27 cellular contexts compared by ENCODE assay signal in genomic region chrY:12928048-12928447, GRCh38. TPM values are rescaled to one million over a fixed set of nuclear protein-coding genes. Genes with fewer than 3 reads are reported as not detected.
DNase-seq lines count a peak whose midpoint lies in the region; ATAC-seq and TF ChIP-seq lines count a peak whose summit lies in the region.
"Had no signal": no experiment of that assay in that cellular context is flagged by ENCODE, and none has a peak within 500 bp of the region (broad histone marks: within the 10 kb centered on the region; RNA-seq: fewer than 3 reads in every experiment).

No MANE protein-coding gene starts in this region.

- POLR2A ChIA-PET in CD8-positive, alpha-beta memory T cell (lab: Charles Lee) = no interaction called here

- H3K27me3 Mint-ChIP-seq in GM23338 (ENCODE audit: insufficient read depth, low read depth, poor library complexity) = no peaks in the 10 kb centered on the region
- no peaks in the 10 kb centered on the region for H3K27me3 Mint-ChIP-seq in CD8-positive, alpha-beta memory T cell
- H3K27me3 Mint-ChIP-seq: activated CD8-positive, alpha-beta memory T cell treated with anti-CD3 and anti-CD28 coated beads, Interleukin-2, amount 10 ng/mL, durations not matched to agents 7 days and 5 days; CD4-positive, alpha-beta T cell; natural killer cell treated with Interleukin-12 subunit alpha and Interleukin-12 subunit beta and Interleukin-15 and Interleukin-18, amount 100 ng/mL, for 72 hours; progenitor cell of endocrine pancreas had no signal

- no peak overlapping the region for H2AFZ ChIP-seq in GM23338

- H3K4me1 Mint-ChIP-seq in GM23338 = peaks cover 7% of the 10 kb centered on the region; the same call in 2 of the 3 replicates
- no peaks in the 10 kb centered on the region for H3K4me1 Mint-ChIP-seq in CD8-positive, alpha-beta memory T cell
- H3K4me1 Mint-ChIP-seq: activated CD8-positive, alpha-beta memory T cell treated with anti-CD3 and anti-CD28 coated beads, Interleukin-2, amount 10 ng/mL, durations not matched to agents 7 days and 5 days had no signal

- no peaks in the 10 kb centered on the region for H3K36me3 Mint-ChIP-seq in GM23338 (ENCODE audit: low read depth)
- no peaks in the 10 kb centered on the region for H3K36me3 Mint-ChIP-seq in CD8-positive, alpha-beta memory T cell
- H3K36me3 Mint-ChIP-seq: activated CD8-positive, alpha-beta memory T cell treated with anti-CD3 and anti-CD28 coated beads, Interleukin-2, amount 10 ng/mL, durations not matched to agents 7 days and 5 days; natural killer cell treated with Interleukin-12 subunit alpha and Interleukin-12 subunit beta and Interleukin-15 and Interleukin-18, amount 100 ng/mL, for 72 hours had no signal

- ATAC-seq in GM23338 (peak; percentile 55), RWPE2 (ENCODE audit: low read depth) (peak; percentile 63), HG02610 (IDR thresholded peaks at IDR 0.05; ENCODE audit: unreplicated experiment) (no peak)
- ATAC-seq: activated CD8-positive, alpha-beta memory T cell treated with anti-CD3 and anti-CD28 coated beads, Interleukin-2, amount 10 ng/mL, durations not matched to agents 7 days and 5 days; natural killer cell treated with Interleukin-12 subunit alpha and Interleukin-12 subunit beta and Interleukin-15 and Interleukin-18, amount 100 ng/mL, for 72 hours; stimulated activated naive CD8-positive, alpha-beta T cell treated with anti-CD3 and anti-CD28 coated beads, Interleukin-15, Interleukin-2, amounts not matched to agents 100 U/mL and 50 U/mL, for 24 hours had no signal

- H3K4me2 ChIP-seq in GM23338 = no peak overlapping the region

- no peaks in the 10 kb centered on the region for H4K20me1 ChIP-seq in GM23338 (replicated peaks; ENCODE audit: insufficient read depth)

- H3K36me3 ChIP-seq in GM23338 (ENCODE audit: insufficient read depth) (no peaks in the 10 kb centered on the region), RWPE2 (ENCODE audit: low read depth) (no peaks in the 10 kb centered on the region)
- no peaks in the 10 kb centered on the region for H3K36me3 ChIP-seq in CD8-positive, alpha-beta memory T cell (ENCODE audit: insufficient read depth, low read length)
- H3K36me3 ChIP-seq: upper lobe of left lung had no signal

- CTCF ChIA-PET in CD8-positive, alpha-beta memory T cell (lab: Charles Lee) = no interaction called here

- TF ChIP-seq CTCF in 22Rv1 (IDR thresholded peaks at IDR 0.05) = 0 out of 2 replicates have a peak, but pooled peaks have one; percentile 7
- no peak for TF ChIP-seq CTCF in GM23338 (conservative IDR thresholded peaks at IDR 0.05; ENCODE audit: low read depth in 2 of 2)
- peak; percentile 62 for TF ChIP-seq CTCF in RWPE2 (IDR thresholded peaks at IDR 0.05; ENCODE audit: poor library complexity, severe bottlenecking)
- TF ChIP-seq CTCF in foreskin fibroblast (IDR thresholded peaks at IDR 0.05; ENCODE audit: low read depth, low read length) = no peak

- no peak overlapping the region for H3K27ac Mint-ChIP-seq in GM23338
- no peak overlapping the region for H3K27ac Mint-ChIP-seq in CD8-positive, alpha-beta memory T cell
- H3K27ac Mint-ChIP-seq: activated CD8-positive, alpha-beta memory T cell treated with anti-CD3 and anti-CD28 coated beads, Interleukin-2, amount 10 ng/mL, durations not matched to agents 7 days and 5 days; CD4-positive, alpha-beta T cell; natural killer cell treated with Interleukin-12 subunit alpha and Interleukin-12 subunit beta and Interleukin-15 and Interleukin-18, amount 100 ng/mL, for 72 hours; progenitor cell of endocrine pancreas had no signal

- no peaks in the 10 kb centered on the region for H3K9me3 Mint-ChIP-seq in GM23338
- H3K9me3 Mint-ChIP-seq in CD8-positive, alpha-beta memory T cell = no peaks in the 10 kb centered on the region
- H3K9me3 Mint-ChIP-seq: CD4-positive, alpha-beta T cell; natural killer cell treated with Interleukin-12 subunit alpha and Interleukin-12 subunit beta and Interleukin-15 and Interleukin-18, amount 100 ng/mL, for 72 hours had no signal

- H3K27ac ChIP-seq in 22Rv1 (no peak overlapping the region), GM23338 (ENCODE audit: low read depth) (no peak overlapping the region), RWPE2 (ENCODE audit: poor library complexity, severe bottlenecking) (no peak overlapping the region)
- H3K27ac ChIP-seq in CD8-positive, alpha-beta memory T cell (ENCODE audit: low read depth, low read length) = no peak overlapping the region
- H3K27ac ChIP-seq: epithelial cell of prostate, upper lobe of left lung had no signal

- H3K9me2 ChIP-seq in GM23338 (ENCODE audit: insufficient read depth) = no peaks in the 10 kb centered on the region

- no peak overlapping the region for H3K4me3 ChIP-seq in GM23338
- no peak overlapping the region for H3K4me3 ChIP-seq in RWPE2 (ENCODE audit: severe bottlenecking)
- H3K4me3 ChIP-seq in foreskin fibroblast (ENCODE audit: low read depth in 1 of 2, low read length in 2 of 2) = no peak overlapping the region
- no peak overlapping the region for H3K4me3 ChIP-seq in CD8-positive, alpha-beta memory T cell (ENCODE audit: low read length)
- H3K4me3 ChIP-seq: upper lobe of left lung had no signal

- peaks cover 9% of the 10 kb centered on the region; the same call in 1 of the 2 replicates for H3K4me1 ChIP-seq in GM23338 (ENCODE audit: insufficient read depth)
- H3K4me1 ChIP-seq in RWPE2 (ENCODE audit: insufficient read depth, poor library complexity, severe bottlenecking) = no peaks in the 10 kb centered on the region
- H3K4me1 ChIP-seq in CD8-positive, alpha-beta memory T cell (ENCODE audit: insufficient read depth, low read length) = no peaks in the 10 kb centered on the region
- H3K4me1 ChIP-seq: upper lobe of left lung had no signal

- H3K27me3 ChIP-seq in GM23338 (ENCODE audit: insufficient read depth) (no peaks in the 10 kb centered on the region), RWPE2 (ENCODE audit: insufficient read depth, poor library complexity, severe bottlenecking) (no peaks in the 10 kb centered on the region)
- no peaks in the 10 kb centered on the region for H3K27me3 ChIP-seq in CD8-positive, alpha-beta memory T cell (ENCODE audit: insufficient read depth, low read length, poor library complexity, severe bottlenecking)
- H3K27me3 ChIP-seq: upper lobe of left lung had no signal

- H3K4me3 Mint-ChIP-seq in GM23338 = no peak overlapping the region
- H3K4me3 Mint-ChIP-seq in CD8-positive, alpha-beta memory T cell = no peak overlapping the region
- H3K4me3 Mint-ChIP-seq: activated CD8-positive, alpha-beta memory T cell treated with anti-CD3 and anti-CD28 coated beads, Interleukin-2, amount 10 ng/mL, durations not matched to agents 7 days and 5 days; CD4-positive, alpha-beta T cell; natural killer cell treated with Interleukin-12 subunit alpha and Interleukin-12 subunit beta and Interleukin-15 and Interleukin-18, amount 100 ng/mL, for 72 hours had no signal

- H3F3A ChIP-seq in GM23338 (replicated peaks; ENCODE audit: low read depth) = no peaks in the 10 kb centered on the region

- no peaks in the 10 kb centered on the region for H3K79me2 ChIP-seq in GM23338 (replicated peaks; ENCODE audit: insufficient read depth)

- DNase-seq in GM23338 (ENCODE audit: low spot score) (peak; percentile 55), RWPE2 (ENCODE audit: low spot score) (no peak), foreskin fibroblast (peak; percentile 16 to 44), middle frontal gyrus (ENCODE audit: extremely low spot score, low spot score) (no peak), T1000 (lab: John Stamatoyannopoulos, UW) (no peak)
- DNase-seq in CD8-positive, alpha-beta memory T cell = no peak
- DNase-seq: activated CD4-positive, CD25-positive, alpha-beta regulatory T cell treated with anti-CD3 and anti-CD28 coated beads, Interleukin-2, amount 50 U/mL, for 72 hours; activated CD8-positive, alpha-beta memory T cell treated with anti-CD3 and anti-CD28 coated beads, Interleukin-2, amount 10 ng/mL, durations not matched to agents 7 days and 5 days; activated gamma-delta T cell treated with Interleukin-2 at 50 U/mL for 16 hours; anterior cingulate cortex; CD4-positive, alpha-beta T cell; cortex of kidney; NCI-H1694 treated with DMSO at 0.1 percent for 48 hours; NCI-H524; SHP77; stimulated activated CD4-positive, alpha-beta T cell treated with anti-CD3 and anti-CD28 coated beads, Interleukin-12 subunit alpha, Interleukin-12 subunit beta, amount 100 ng/mL, for 4 hours; stimulated activated naive CD8-positive, alpha-beta T cell treated with anti-CD3 and anti-CD28 coated beads, Interleukin-15, Interleukin-2, amounts not matched to agents 100 U/mL and 50 U/mL, for 24 hours; T-helper 2 cell; upper lobe of left lung had no signal

- H3K9me3 ChIP-seq in RWPE2 (ENCODE audit: severe bottlenecking) = no peaks in the 10 kb centered on the region
- no peaks in the 10 kb centered on the region for H3K9me3 ChIP-seq in CD8-positive, alpha-beta memory T cell (ENCODE audit: low read length)
- H3K9me3 ChIP-seq: upper lobe of left lung had no signal

TF ChIP-seq in GM23338, 12 proteins besides CTCF, POLR2A, EP300 and RAD21 (continues in another document):
- TF ChIP-seq EZH2 (IDR thresholded peaks at IDR 0.05; ENCODE audit: low read depth, unreplicated experiment) = no peak
- no peak for TF ChIP-seq JUNB (IDR thresholded peaks at IDR 0.05; ENCODE audit: unreplicated experiment)
- no peak for TF ChIP-seq ZNF114 (CRISPR knock-in tag; IDR thresholded peaks at IDR 0.05)
- no peak for TF ChIP-seq POLR2AphosphoS5 (IDR thresholded peaks at IDR 0.05; ENCODE audit: low read depth)
- TF ChIP-seq NANOG (IDR thresholded peaks at IDR 0.05; ENCODE audit: borderline replicate concordance) = no peak
- TF ChIP-seq STAT1 (IDR thresholded peaks at IDR 0.05; ENCODE audit: unreplicated experiment) = no peak

RNA-seq across cellular contexts. Expression of gene DDX3Y, which starts 23.4 kb away (rescaled TPM):
- 112 and 138 TPM in 2 replicates for total RNA-seq in GM23338 (2014; rRNA removed; shearing (Covaris generic))
- 37.6 and 53.0 TPM in 2 replicates for polyA plus RNA-seq in GM23338 (2016; fragmentation: Nextera tagmentation; extraction: Ambion mirVana)
- 100 to 1,000 TPM in 1 of 2 experiments, 10 to 100 TPM in 1; 98.1 to 104 TPM for total RNA-seq in CD8-positive, alpha-beta memory T cell
- not detected for polyA plus RNA-seq in CD8-positive, alpha-beta memory T cell
- total RNA-seq: A673, HT-29, MCF 10A, progenitor cell of endocrine pancreas had no signal

Comparison
In these comparisons a context has a peak if more than half of its experiments do, and no peak if none do; other contexts are left out.
1. CTCF ChIP-seq: peak in 22Rv1 (single experiment) and RWPE2 (single experiment); none in GM23338 (0 of 2) and foreskin fibroblast (single experiment).
2. DNase-seq: peak in GM23338 (single experiment) and foreskin fibroblast (2 of 2); none in RWPE2 (single experiment), CD8-positive, alpha-beta memory T cell (0 of 5), middle frontal gyrus (single experiment) and T1000 (single experiment).